13 cellular contexts compared by ENCODE assay signal in genomic region chr6:130098317-130098716, GRCh38.
"Had no signal": no experiment of that assay in that cellular context is flagged by ENCODE, and none has a peak within 500 bp of the region (broad histone marks: within the 10 kb centered on the region; RNA-seq: fewer than 3 reads in every experiment).

No MANE protein-coding gene starts in this region.

- FAIRE-seq: colon had no signal

- H3K9me3 Mint-ChIP-seq: activated CD4-positive, alpha-beta T cell treated with anti-CD3 and anti-CD28 coated beads, Interleukin-2, amount 10 ng/mL, durations not matched to agents 24 days and 14 days; activated naive CD4-positive, alpha-beta T cell treated with anti-CD3 and anti-CD28 coated beads, Interleukin-2, amount 50 U/mL, for 72 hours; type B pancreatic cell had no signal

- H3K27me3 Mint-ChIP-seq: activated CD4-positive, alpha-beta T cell treated with anti-CD3 and anti-CD28 coated beads, Interleukin-2, amount 10 ng/mL, durations not matched to agents 24 days and 14 days; type B pancreatic cell had no signal

- H3K4me3 Mint-ChIP-seq: activated CD4-positive, alpha-beta T cell treated with anti-CD3 and anti-CD28 coated beads, Interleukin-2, amount 10 ng/mL, durations not matched to agents 24 days and 14 days; activated CD8-positive, alpha-beta T cell treated with anti-CD3 and anti-CD28 coated beads, Interleukin-2, amount 10 ng/mL, durations not matched to agents 7 days and 5 days; type B pancreatic cell had no signal

- H3K27ac Mint-ChIP-seq: activated CD4-positive, alpha-beta T cell treated with anti-CD3 and anti-CD28 coated beads, Interleukin-2, amount 10 ng/mL, durations not matched to agents 24 days and 14 days; activated CD8-positive, alpha-beta T cell treated with anti-CD3 and anti-CD28 coated beads, Interleukin-2, amount 10 ng/mL, durations not matched to agents 7 days and 5 days; activated naive CD4-positive, alpha-beta T cell treated with anti-CD3 and anti-CD28 coated beads, Interleukin-2, amount 50 U/mL, for 72 hours; type B pancreatic cell had no signal

- ATAC-seq: activated CD8-positive, alpha-beta T cell treated with anti-CD3 and anti-CD28 coated beads, Interleukin-2, amount 10 ng/mL, durations not matched to agents 7 days and 5 days; activated naive CD4-positive, alpha-beta T cell treated with anti-CD3 and anti-CD28 coated beads, Interleukin-2, amount 50 U/mL, for 72 hours; sciatic nerve; stimulated activated naive CD8-positive, alpha-beta T cell treated with anti-CD3 and anti-CD28 coated beads, Interleukin-15, Interleukin-2, amounts not matched to agents 100 U/mL and 50 U/mL, for 24 hours had no signal

- DNase-seq: activated CD4-positive, alpha-beta T cell treated with anti-CD3 and anti-CD28 coated beads, Interleukin-2, amount 10 ng/mL, durations not matched to agents 24 days and 14 days; activated CD4-positive, CD25-positive, alpha-beta regulatory T cell; activated CD8-positive, alpha-beta memory T cell treated with anti-CD3 and anti-CD28 coated beads, Interleukin-2, amount 50 U/mL, for 4 hours; activated CD8-positive, alpha-beta T cell treated with anti-CD3 and anti-CD28 coated beads, Interleukin-2, amount 10 ng/mL, durations not matched to agents 7 days and 5 days; activated gamma-delta T cell; activated T-cell treated with anti-CD3 and anti-CD28 coated beads, Interleukin-2, amount 50 U/mL, for 48 hours; islet precursor cell; ovary; stimulated activated naive CD8-positive, alpha-beta T cell treated with anti-CD3 and anti-CD28 coated beads, Interleukin-15, Interleukin-2, amounts not matched to agents 100 U/mL and 50 U/mL, for 24 hours had no signal
